Comparison of ENCODE assay signal across 1 cellular context in genomic region chr2:96875498-96876035, GRCh38.
TF ChIP-seq lines count a peak whose summit lies in the region.

No MANE protein-coding gene starts in this region.

TF ChIP-seq in HepG2, 621 proteins besides CTCF, POLR2A, EP300 and RAD21:
- TF ChIP-seq ZNF263 (CRISPR knock-in tag; IDR thresholded peaks at IDR 0.05) = peak; percentile 52; the same call in 1 of the 2 replicates
- TF ChIP-seq, protein P1, sequence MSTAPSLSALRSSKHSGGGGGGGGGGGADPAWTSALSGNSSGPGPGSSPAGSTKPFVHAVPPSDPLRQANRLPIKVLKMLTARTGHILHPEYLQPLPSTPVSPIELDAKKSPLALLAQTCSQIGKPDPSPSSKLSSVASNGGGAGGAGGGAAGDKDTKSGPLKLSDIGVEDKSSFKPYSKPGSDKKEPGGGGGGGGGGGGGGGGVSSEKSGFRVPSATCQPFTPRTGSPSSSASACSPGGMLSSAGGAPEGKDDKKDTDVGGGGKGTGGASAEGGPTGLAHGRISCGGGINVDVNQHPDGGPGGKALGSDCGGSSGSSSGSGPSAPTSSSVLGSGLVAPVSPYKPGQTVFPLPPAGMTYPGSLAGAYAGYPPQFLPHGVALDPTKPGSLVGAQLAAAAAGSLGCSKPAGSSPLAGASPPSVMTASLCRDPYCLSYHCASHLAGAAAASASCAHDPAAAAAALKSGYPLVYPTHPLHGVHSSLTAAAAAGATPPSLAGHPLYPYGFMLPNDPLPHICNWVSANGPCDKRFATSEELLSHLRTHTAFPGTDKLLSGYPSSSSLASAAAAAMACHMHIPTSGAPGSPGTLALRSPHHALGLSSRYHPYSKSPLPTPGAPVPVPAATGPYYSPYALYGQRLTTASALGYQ (CRISPR knock-in tag; IDR thresholded peaks at IDR 0.05) = no peak
